In the genomic region with DNA sequence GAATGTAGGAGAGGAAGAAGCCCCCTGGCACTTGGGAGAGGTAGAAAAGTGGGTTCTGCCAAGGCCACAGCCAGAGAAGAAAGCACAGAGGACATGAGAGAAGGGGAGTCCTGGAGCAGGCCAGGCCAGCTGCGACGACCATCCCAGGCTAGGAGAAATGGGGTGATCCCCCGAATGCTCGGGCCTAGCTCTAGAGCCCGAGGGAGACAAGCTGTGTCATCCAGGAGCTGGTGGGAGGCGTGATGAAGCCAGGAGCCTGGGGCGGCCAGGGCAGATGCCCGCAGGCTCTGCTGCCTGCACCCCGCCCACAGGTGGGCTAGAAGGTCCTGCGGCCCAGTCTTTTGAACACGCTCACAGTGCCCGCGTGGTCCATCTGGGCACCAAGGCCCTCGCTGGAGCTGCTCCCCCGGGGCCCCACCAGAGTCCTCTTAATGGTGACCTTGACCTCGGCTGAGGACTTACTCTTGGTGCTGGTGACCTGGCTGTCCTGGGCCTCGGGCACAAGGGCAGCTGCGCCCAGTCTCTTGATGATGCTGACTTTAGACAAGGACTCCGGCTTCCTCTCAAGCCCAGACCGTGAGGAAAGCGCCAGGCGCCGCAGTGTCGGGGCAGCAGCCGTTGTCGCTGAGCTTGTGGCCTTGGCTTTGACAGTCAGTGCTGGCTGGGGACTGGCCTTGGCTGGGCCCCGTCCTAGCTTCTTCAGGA, we compare ENCODE assay signal across 17 cellular contexts. TPM values are rescaled to one million over a fixed set of nuclear protein-coding genes. Genes with fewer than 3 reads are reported as not detected.
A peak's percentile ranks its signal among the peaks of the same experiment; 100 is the strongest.
DNase-seq lines count a peak whose midpoint lies in the region; ATAC-seq and TF ChIP-seq lines count a peak whose summit lies in the region.
"Had no signal": no experiment of that assay in that cellular context is flagged by ENCODE, and none has a peak within 500 bp of the region (broad histone marks: within the 10 kb centered on the region; RNA-seq: fewer than 3 reads in every experiment).

No MANE protein-coding gene starts in this region.

- intact Hi-C loops in adrenal gland (cut with DNase I) = no loop called here

- H3K4me1 Mint-ChIP-seq in nephron progenitor cell = no peaks in the 10 kb centered on the region
- H3K4me1 Mint-ChIP-seq in stimulated activated effector memory CD8-positive, alpha-beta T cell treated with anti-CD3 and anti-CD28 coated beads, Interleukin-12 subunit alpha, Interleukin-12 subunit beta, amount 100 ng/mL, for 72 hours = peaks cover 10% of the 10 kb centered on the region
- H3K4me1 Mint-ChIP-seq: B cell had no signal

- WGBS in adrenal gland, 4 donors = 63 to 75% (median 72%) methylated on average over 9 to 27 of the region's 27 CpGs

- peaks cover 0 to 10% of the 10 kb centered on the region in 2 donors for H3K4me1 ChIP-seq in adrenal gland (replicated peaks in 1 of 2)
- H3K4me1 ChIP-seq: HAP-1 had no signal

- no peak for TF ChIP-seq POLR2A in adrenal gland (IDR thresholded peaks at IDR 0.05)

- no peaks in the 10 kb centered on the region for H3K9me3 ChIP-seq in adrenal gland (replicated peaks in 1 of 3)
- H3K9me3 ChIP-seq: HAP-1 had no signal

- peaks cover 0 to 64% of the 10 kb centered on the region in 2 donors for H3K36me3 ChIP-seq in adrenal gland (replicated peaks in 1 of 2)

- no peak for TF ChIP-seq CTCF in adrenal gland (IDR thresholded peaks at IDR 0.05)
- no peak for TF ChIP-seq CTCF in nephron progenitor cell (IDR thresholded peaks at IDR 0.05)

- H3K27me3 ChIP-seq in adrenal gland = no peaks in the 10 kb centered on the region

- no peak for ATAC-seq in activated naive CD4-positive, alpha-beta T cell treated with anti-CD3 and anti-CD28 coated beads, Interleukin-2, amount 50 U/mL, for 72 hours
- ATAC-seq in stimulated activated effector memory CD8-positive, alpha-beta T cell treated with anti-CD3 and anti-CD28 coated beads, Interleukin-12 subunit alpha, Interleukin-12 subunit beta, amount 100 ng/mL, for 72 hours = no peak
- no peak for ATAC-seq in GM18909 (IDR thresholded peaks at IDR 0.05; ENCODE audit: poor library complexity, unreplicated experiment)
- ATAC-seq: CD8-positive, alpha-beta T cell; HepG2 had no signal

- no peak overlapping the region for H3K4me3 Mint-ChIP-seq in nephron progenitor cell
- H3K4me3 Mint-ChIP-seq in stimulated activated effector memory CD8-positive, alpha-beta T cell treated with anti-CD3 and anti-CD28 coated beads, Interleukin-12 subunit alpha, Interleukin-12 subunit beta, amount 100 ng/mL, for 72 hours = no peak overlapping the region
- H3K4me3 Mint-ChIP-seq: B cell; CD8-positive, alpha-beta T cell had no signal

- no peaks in the 10 kb centered on the region for H3K9me3 Mint-ChIP-seq in activated naive CD4-positive, alpha-beta T cell treated with anti-CD3 and anti-CD28 coated beads, Interleukin-2, amount 50 U/mL, for 72 hours
- no peaks in the 10 kb centered on the region for H3K9me3 Mint-ChIP-seq in nephron progenitor cell
- H3K9me3 Mint-ChIP-seq in stimulated activated effector memory CD8-positive, alpha-beta T cell treated with anti-CD3 and anti-CD28 coated beads, Interleukin-12 subunit alpha, Interleukin-12 subunit beta, amount 100 ng/mL, for 72 hours = no peaks in the 10 kb centered on the region
- H3K9me3 Mint-ChIP-seq: CD8-positive, alpha-beta T cell had no signal

- no peak overlapping the region for H3K4me3 ChIP-seq in adrenal gland
- H3K4me3 ChIP-seq: HAP-1 had no signal

- H3K27me3 Mint-ChIP-seq in nephron progenitor cell (ENCODE audit: low read depth, poor library complexity) = no peaks in the 10 kb centered on the region
- H3K27me3 Mint-ChIP-seq: B cell had no signal

- H3K36me3 Mint-ChIP-seq in activated naive CD4-positive, alpha-beta T cell treated with anti-CD3 and anti-CD28 coated beads, Interleukin-2, amount 50 U/mL, for 72 hours = no peaks in the 10 kb centered on the region
- peaks cover 47% of the 10 kb centered on the region for H3K36me3 Mint-ChIP-seq in nephron progenitor cell (ENCODE audit: low read depth)
- H3K36me3 Mint-ChIP-seq in stimulated activated effector memory CD8-positive, alpha-beta T cell treated with anti-CD3 and anti-CD28 coated beads, Interleukin-12 subunit alpha, Interleukin-12 subunit beta, amount 100 ng/mL, for 72 hours = peaks cover 70% of the 10 kb centered on the region

- H3K27ac ChIP-seq in adrenal gland = peak overlapping the region in 2 of 5 donors; percentile 6 to 43
- H3K27ac ChIP-seq: C4-2B had no signal

- peak overlapping the region; percentile 67 to 90 for H3K27ac Mint-ChIP-seq in activated naive CD4-positive, alpha-beta T cell treated with anti-CD3 and anti-CD28 coated beads, Interleukin-2, amount 50 U/mL, for 72 hours
- H3K27ac Mint-ChIP-seq in nephron progenitor cell = peak overlapping the region; percentile 61
- peak overlapping the region; percentile 72 for H3K27ac Mint-ChIP-seq in stimulated activated effector memory CD8-positive, alpha-beta T cell treated with anti-CD3 and anti-CD28 coated beads, Interleukin-12 subunit alpha, Interleukin-12 subunit beta, amount 100 ng/mL, for 72 hours
- H3K27ac Mint-ChIP-seq: B cell; CD8-positive, alpha-beta T cell had no signal

- DNase-seq in activated naive CD4-positive, alpha-beta T cell treated with anti-CD3 and anti-CD28 coated beads, Interleukin-2, amount 50 U/mL, for 72 hours (ENCODE audit: low spot score in 2 of 2) = no peak
- DNase-seq in activated naive CD4-positive, alpha-beta T cell treated with anti-CD3 and anti-CD28 coated beads, Interleukin-2, amount 50 U/mL, for 16 hours = no peak
- peak in 6 of 7 donors; percentile 39 to 60 (median 48) for DNase-seq in adrenal gland
- DNase-seq in nephron progenitor cell = no peak
- DNase-seq in stimulated activated effector memory CD8-positive, alpha-beta T cell treated with anti-CD3 and anti-CD28 coated beads, Interleukin-12 subunit alpha, Interleukin-12 subunit beta, amount 100 ng/mL, for 72 hours (ENCODE audit: low spot score in 2 of 2) = no peak
- DNase-seq in SKM-1 (lab: John Stamatoyannopoulos, UW; ENCODE audit: unreplicated experiment) = no peak
- DNase-seq in mesenteric fat pad (ENCODE audit: low spot score) = no peak
- DNase-seq: CD8-positive, alpha-beta T cell; COR-L47; DMS153; DMS79 treated with DMSO at 0.1 percent for 48 hours; GOT3 had no signal

RNA-seq across cellular contexts. Expression of a gene that starts 26.5 kb away (rescaled TPM):
- total RNA-seq in activated naive CD4-positive, alpha-beta T cell treated with anti-CD3 and anti-CD28 coated beads, Interleukin-2, amount 50 U/mL, for 72 hours = 10 to 100 TPM; 18.9 to 24.1 TPM
- total RNA-seq in adrenal gland (10 to 100 TPM; 10.9 to 18.2 (median 14.6) TPM), mesenteric fat pad (13.0 TPM)
- polyA plus RNA-seq in adrenal gland = 10 to 100 TPM in 2 of 3 donors, 1 to 10 TPM in 1; 7.7 to 20.9 (median 17.5) TPM

RNA-seq across cellular contexts. Expression of a gene that starts 26.8 kb away (rescaled TPM):
- 10 to 100 TPM; 79.9 to 85.4 TPM for total RNA-seq in activated naive CD4-positive, alpha-beta T cell treated with anti-CD3 and anti-CD28 coated beads, Interleukin-2, amount 50 U/mL, for 72 hours
- total RNA-seq in adrenal gland (1,000 to 10,000 TPM in 1 of 8 donors, 100 to 1,000 TPM in 7; 329 to 1,019 (median 476) TPM), mesenteric fat pad (275 TPM)
- polyA plus RNA-seq in adrenal gland = 100 to 1,000 TPM; 170 to 374 (median 280) TPM

RNA-seq across cellular contexts. Expression of a gene that starts 36.6 kb away (rescaled TPM):
- 100 to 1,000 TPM; 171 to 214 TPM for total RNA-seq in activated naive CD4-positive, alpha-beta T cell treated with anti-CD3 and anti-CD28 coated beads, Interleukin-2, amount 50 U/mL, for 72 hours
- total RNA-seq in adrenal gland (100 to 1,000 TPM in 5 of 8 donors, 10 to 100 TPM in 3; 49.2 to 195 (median 128) TPM), mesenteric fat pad (189 TPM)
- polyA plus RNA-seq in adrenal gland = 100 to 1,000 TPM in 2 of 3 donors, 10 to 100 TPM in 1; 72.9 to 123 (median 107) TPM

Comparison
In these comparisons a context has a peak if more than half of its experiments do, and no peak if none do; other contexts are left out.
1. DNase-seq: peak in adrenal gland (6 of 7); none in activated naive CD4-positive, alpha-beta T cell treated with anti-CD3 and anti-CD28 coated beads, Interleukin-2, amount 50 U/mL, for 72 hours (0 of 2), activated naive CD4-positive, alpha-beta T cell treated with anti-CD3 and anti-CD28 coated beads, Interleukin-2, amount 50 U/mL, for 16 hours (single experiment), nephron progenitor cell (single experiment), stimulated activated effector memory CD8-positive, alpha-beta T cell treated with anti-CD3 and anti-CD28 coated beads, Interleukin-12 subunit alpha, Interleukin-12 subunit beta, amount 100 ng/mL, for 72 hours (0 of 2), SKM-1 (single experiment) and mesenteric fat pad (single experiment).
2. Peak in every context shown above with its lines, with median percentiles within 50 percentile points of each other: H3K27ac Mint-ChIP-seq.